In the genomic region with DNA sequence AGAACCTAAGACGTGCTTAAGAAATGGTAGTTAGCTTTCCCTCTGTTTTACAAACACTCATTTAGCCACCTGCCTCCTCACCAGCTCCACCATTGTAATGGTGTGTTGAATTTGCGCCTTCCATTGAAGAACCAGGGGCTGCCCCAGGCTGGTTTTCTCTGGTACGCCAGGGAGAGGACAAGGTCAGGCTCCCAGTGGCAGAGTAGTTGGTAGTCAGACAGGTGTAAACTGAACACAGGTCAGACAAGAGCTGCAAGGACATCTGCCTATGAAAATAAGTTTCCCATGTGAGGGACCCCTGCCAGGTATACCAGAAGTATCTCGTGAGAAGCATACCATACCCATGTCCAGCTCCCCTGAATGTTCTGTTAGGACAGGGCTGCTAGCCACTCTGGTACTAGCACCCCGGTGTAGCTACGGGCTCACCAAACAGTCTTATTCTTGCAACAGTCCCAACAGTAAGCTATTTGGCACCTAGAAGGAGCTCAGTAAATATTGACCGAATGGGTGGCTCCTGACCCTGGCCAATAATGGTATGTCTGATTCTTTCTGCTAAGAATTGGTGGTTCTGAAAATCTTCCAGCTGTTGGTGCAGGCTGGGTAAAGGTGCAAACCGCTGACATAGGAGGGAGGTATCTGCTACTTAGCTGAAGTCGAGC, we compare ENCODE assay signal across 16 cellular contexts.
"Had no signal": no experiment of that assay in that cellular context is flagged by ENCODE, and none has a peak within 500 bp of the region (broad histone marks: within the 10 kb centered on the region; RNA-seq: fewer than 3 reads in every experiment).

No MANE protein-coding gene starts in this region.

- H3K36me3 ChIP-seq: lower lobe of right lung, neutrophil had no signal

- H3K9me3 ChIP-seq: lower lobe of right lung, neutrophil had no signal

- FAIRE-seq: endothelial cell of umbilical vein, small intestine, urothelium cell line had no signal

- H3K4me1 ChIP-seq: foreskin keratinocyte, lower lobe of right lung had no signal

- ATAC-seq: foreskin keratinocyte; naive thymus-derived CD4-positive, alpha-beta T cell had no signal

- DNase-seq: erythroblast; foreskin keratinocyte; head of caudate nucleus; hippocampal formation; lower lobe of right lung; mesendoderm; naive thymus-derived CD4-positive, alpha-beta T cell; nephron progenitor cell; posterior cingulate gyrus; small intestine; stimulated activated CD4-positive, alpha-beta T cell treated with anti-CD3 and anti-CD28 coated beads, Interleukin-12 subunit alpha, Interleukin-12 subunit beta, amount 100 ng/mL, for 4 hours; stimulated activated naive CD4-positive, alpha-beta T cell; trophoblast cell had no signal

- H3K4me3 ChIP-seq: lower lobe of right lung had no signal

- H3K27ac ChIP-seq: foreskin keratinocyte, lower lobe of right lung, neutrophil had no signal

- H3K27me3 ChIP-seq: foreskin keratinocyte, neutrophil had no signal
